ENCODE assay signal across 15 cellular contexts in genomic region chr7:99106411-99106810, GRCh38. TPM values are rescaled to one million over a fixed set of nuclear protein-coding genes. Genes with fewer than 3 reads are reported as not detected.
A peak's percentile ranks its signal among the peaks of the same experiment; 100 is the strongest.
DNase-seq lines count a peak whose midpoint lies in the region; ATAC-seq, FAIRE-seq and TF ChIP-seq lines count a peak whose summit lies in the region.
"Had no signal": no experiment of that assay in that cellular context is flagged by ENCODE, and none has a peak within 500 bp of the region (broad histone marks: within the 10 kb centered on the region; RNA-seq: fewer than 3 reads in every experiment).

No MANE protein-coding gene starts in this region.

- H3K4me1 ChIP-seq in HUES6 (ENCODE audit: control insufficient read depth, insufficient read depth, low read length) (peaks cover 42% of the 10 kb centered on the region), body of pancreas (peaks cover 62% of the 10 kb centered on the region), keratinocyte (ENCODE audit: control insufficient read depth, extremely low read depth, insufficient read depth, low read length) (peaks cover 74% of the 10 kb centered on the region), subcutaneous abdominal adipose tissue (ENCODE audit: control insufficient read depth in 5 of 5, insufficient read depth in 5 of 5, low read length in 5 of 5) (peaks cover 5 to 46% (median 37%) of the 10 kb centered on the region in 5 donors)
- H3K4me1 ChIP-seq: BE2C had no signal

- intact Hi-C loops in body of pancreas (cut with DNase I) = no loop called here

- FAIRE-seq in keratinocyte (lab: Jason Lieb, UNC) = no peak

- H3K36me3 ChIP-seq in HUES6 (ENCODE audit: control insufficient read depth, insufficient read depth, low read length) = no peaks in the 10 kb centered on the region
- H3K36me3 ChIP-seq in body of pancreas (replicated peaks in 1 of 2; ENCODE audit: insufficient read depth in 1 of 2, low read depth in 2 of 2) = no peaks in the 10 kb centered on the region
- no peaks in the 10 kb centered on the region for H3K36me3 ChIP-seq in keratinocyte (ENCODE audit: control insufficient read depth in 2 of 2, extremely low read depth in 1 of 2, insufficient read depth in 2 of 2, low read length in 2 of 2)
- H3K36me3 ChIP-seq in subcutaneous abdominal adipose tissue (ENCODE audit: control insufficient read depth in 5 of 5, insufficient read depth in 5 of 5, low read length in 5 of 5) = no peaks in the 10 kb centered on the region
- H3K36me3 ChIP-seq: BE2C, SJCRH30 had no signal

- H3K4me3 ChIP-seq in HUES6 (ENCODE audit: low read depth, low read length) (no peak overlapping the region), body of pancreas (no peak overlapping the region), keratinocyte (ENCODE audit: control insufficient read depth in 2 of 3, extremely low read depth in 1 of 3, insufficient read depth in 2 of 3, low read depth in 1 of 3, low read length in 3 of 3) (peak overlapping the region in 2 of 3 experiments; percentile 16 to 45), subcutaneous abdominal adipose tissue (ENCODE audit: low read depth in 1 of 5, low read length in 5 of 5) (no peak overlapping the region)
- H3K4me3 ChIP-seq: SJCRH30 had no signal

- DNase-seq in body of pancreas (peak in 2 of 4 donors; percentile 26 to 42), keratinocyte (ENCODE audit: low read depth, low spot score) (no peak), NCI-H2227 (lab: John Stamatoyannopoulos, UW; ENCODE audit: unreplicated experiment) (no peak), GM20000 (ENCODE audit: low spot score) (no peak)
- DNase-seq in stimulated activated CD4-positive, alpha-beta T cell treated with anti-CD3 and anti-CD28 coated beads, Interleukin-1b, Interleukin-23, amount 100 ng/mL, for 48 hours = no peak
- DNase-seq: activated naive CD4-positive, alpha-beta T cell treated with Interleukin-2 at 50 U/mL for 16 hours; BE2C; DMS79; midbrain; NCI-H2029; posterior cingulate gyrus; SJCRH30 had no signal

- ATAC-seq in body of pancreas = peak; percentile 60
- ATAC-seq in HG03097 (IDR thresholded peaks at IDR 0.05; ENCODE audit: low FRiP score, unreplicated experiment) = no peak

- H3K9ac ChIP-seq in HUES6 (ENCODE audit: low read length) (no peak overlapping the region), keratinocyte (ENCODE audit: control insufficient read depth, extremely low read depth, insufficient read depth, low read length) (peak overlapping the region; percentile 67), subcutaneous abdominal adipose tissue (ENCODE audit: low read length in 5 of 5) (peak overlapping the region in 1 of 5 donors; percentile 17)

- peaks cover 13% of the 10 kb centered on the region for H3K9me1 ChIP-seq in keratinocyte (ENCODE audit: control insufficient read depth, extremely low read depth, insufficient read depth, low read length)

- dilution Hi-C loops in keratinocyte (cut with MboI; ENCODE audit: extremely low pct_ligation_motif_present, low sequenced_read_pairs) = no loop called here

- H3K27me3 ChIP-seq in HUES6 (ENCODE audit: control insufficient read depth, insufficient read depth, low read length) (no peaks in the 10 kb centered on the region), body of pancreas (no peaks in the 10 kb centered on the region), keratinocyte (ENCODE audit: control insufficient read depth, extremely low read depth, insufficient read depth, low read length) (no peaks in the 10 kb centered on the region), subcutaneous abdominal adipose tissue (ENCODE audit: control insufficient read depth in 5 of 5, insufficient read depth in 4 of 5, low read length in 5 of 5) (no peaks in the 10 kb centered on the region)
- H3K27me3 ChIP-seq: BE2C, SJCRH30 had no signal

- 52 to 67% methylated on average over 6 of the region's 6 CpGs for WGBS in body of pancreas, 2 donors

- TF ChIP-seq CTCF in body of pancreas (IDR thresholded peaks at IDR 0.05) (no peak), keratinocyte (optimal IDR thresholded peaks at IDR 0.05 in 1 of 3, IDR thresholded peaks at IDR 0.05 in 1 of 3, conservative IDR thresholded peaks at IDR 0.05 in 1 of 3; ENCODE audit: extremely low read depth in 1 of 3, insufficient read depth in 2 of 3, low read length in 3 of 3) (no peak), GM20000 (IDR thresholded peaks at IDR 0.05; ENCODE audit: extremely low read depth, missing control alignments) (no peak)

- no peak overlapping the region for H2AFZ ChIP-seq in keratinocyte (ENCODE audit: control insufficient read depth, low read length)

- H3K4me2 ChIP-seq in keratinocyte (ENCODE audit: control insufficient read depth, extremely low read depth, insufficient read depth, low read depth, low read length) = peak overlapping the region; percentile 75

- H3K9me3 ChIP-seq in HUES6 (ENCODE audit: control insufficient read depth, insufficient read depth, low read depth, low read length) = no peaks in the 10 kb centered on the region
- H3K9me3 ChIP-seq in body of pancreas = no peaks in the 10 kb centered on the region
- H3K9me3 ChIP-seq in keratinocyte (ENCODE audit: control insufficient read depth, low read depth, low read length) = no peaks in the 10 kb centered on the region
- no peaks in the 10 kb centered on the region for H3K9me3 ChIP-seq in subcutaneous abdominal adipose tissue (ENCODE audit: control insufficient read depth in 5 of 5, low read length in 5 of 5)
- H3K9me3 ChIP-seq: BE2C, SJCRH30 had no signal

- H4K20me1 ChIP-seq in keratinocyte (ENCODE audit: control insufficient read depth, extremely low read depth, insufficient read depth, low read length) = peaks cover 21% of the 10 kb centered on the region

- peaks cover 94% of the 10 kb centered on the region for H3K79me2 ChIP-seq in keratinocyte (ENCODE audit: control insufficient read depth, insufficient read depth, low read length)

- TF ChIP-seq POLR2A in body of pancreas (IDR thresholded peaks at IDR 0.05) = peak in 1 of 3 donors; percentile 21

- H3K27ac ChIP-seq in HUES6 (ENCODE audit: low read depth, low read length) = 0 out of 2 replicates have a peak overlapping the region, but pooled peaks have one; percentile 45
- H3K27ac ChIP-seq in body of pancreas = peak overlapping the region; percentile 69 to 82 (median 80)
- peak overlapping the region; percentile 88 for H3K27ac ChIP-seq in keratinocyte (ENCODE audit: control insufficient read depth, insufficient read depth, low read length)
- H3K27ac ChIP-seq in subcutaneous abdominal adipose tissue (ENCODE audit: low read depth, low read length) = peak overlapping the region; percentile 10
- H3K27ac ChIP-seq: SJCRH30 had no signal

RNA-seq across cellular contexts. Expression of gene SMURF1, which starts 37.5 kb away (rescaled TPM):
- total RNA-seq in body of pancreas = 10 to 100 TPM; 16.9 to 31.3 TPM
- polyA plus RNA-seq in keratinocyte = 20.7 to 32.3 TPM (median 22.2 TPM) in 3 replicates
- polyA plus RNA-seq in keratinocyte (2011; ENCODE audit: low read depth) = 47.9 TPM
- polyA plus RNA-seq in keratinocyte (2011; cell fraction: cytosol; rRNA removed) = 20.3 and 25.4 TPM in 2 replicates
- 50.8 and 56.0 TPM in 2 replicates for polyA plus RNA-seq in keratinocyte (2011; cell fraction: nucleus; rRNA removed)
- 26.2 and 27.9 TPM in 2 replicates for polyA plus RNA-seq in keratinocyte (2012; ENCODE audit: low replicate concordance)
- polyA minus RNA-seq in keratinocyte = 20.0 to 37.9 TPM (median 28.4 TPM) in 3 replicates
- 15.5 TPM for polyA minus RNA-seq in keratinocyte (2011; cell fraction: cytosol; rRNA and poly(A)+ RNA removed)
- 26.2 and 54.6 TPM in 2 replicates for polyA minus RNA-seq in keratinocyte (2011; cell fraction: nucleus; rRNA and poly(A)+ RNA removed)

Comparison
In these comparisons a context has a peak if more than half of its experiments do, and no peak if none do; other contexts are left out.
1. H3K27ac ChIP-seq: peak in every context shown above with its lines; median percentile 88 in keratinocyte; 80 in body of pancreas; 45 in HUES6; 10 in subcutaneous abdominal adipose tissue.
2. H3K4me3 ChIP-seq: peak in keratinocyte (2 of 3); none in HUES6 (single experiment), body of pancreas (0 of 2) and subcutaneous abdominal adipose tissue (0 of 5).